In genomic region chr18:2186967-2187366, GRCh38 we compare ENCODE assay signal across 5 cellular contexts.
"Had no signal": no experiment of that assay in that cellular context is flagged by ENCODE, and none has a peak within 500 bp of the region (broad histone marks: within the 10 kb centered on the region; RNA-seq: fewer than 3 reads in every experiment).

No MANE protein-coding gene starts in this region.

- DNase-seq: IMR-90, KBM-7 had no signal

- H3K27ac ChIP-seq: HL-60 had no signal

- H3K4me3 ChIP-seq: K562 had no signal

- ATAC-seq: HepG2, K562 had no signal
